In the genomic region with DNA sequence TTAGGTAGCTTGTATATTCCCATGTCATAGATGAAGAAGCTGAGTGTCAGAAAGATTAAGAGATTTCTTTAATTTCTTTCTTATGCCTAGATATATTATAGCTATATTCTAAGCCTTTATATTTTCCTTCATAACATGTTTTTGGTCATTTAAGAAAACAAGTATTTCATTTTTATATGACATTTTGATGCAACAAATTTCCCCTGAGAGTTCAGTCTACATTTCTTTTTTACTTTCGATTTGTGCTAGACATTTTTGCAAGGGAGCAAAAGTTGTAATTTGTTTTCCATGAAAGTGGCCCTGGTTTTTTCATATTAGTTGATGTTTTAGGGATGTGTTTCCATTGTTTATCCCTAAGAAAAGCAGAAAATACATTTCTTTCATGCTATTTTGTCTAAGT, we compare ENCODE assay signal across 18 cellular contexts.
DNase-seq lines count a peak whose midpoint lies in the region; ATAC-seq and TF ChIP-seq lines count a peak whose summit lies in the region.
"Had no signal": no experiment of that assay in that cellular context is flagged by ENCODE, and none has a peak within 500 bp of the region (broad histone marks: within the 10 kb centered on the region; RNA-seq: fewer than 3 reads in every experiment).

No MANE protein-coding gene starts in this region.

- H3K79me2 ChIP-seq in fibroblast of lung (ENCODE audit: control insufficient read depth, insufficient read depth, low read length): no peaks in the 10 kb centered on the region
- H3K79me2 ChIP-seq: parathyroid adenoma had no signal

- H3K4me1 ChIP-seq in fibroblast of lung (ENCODE audit: control insufficient read depth, extremely low read depth, insufficient read depth, low read length) (no peaks in the 10 kb centered on the region), thoracic aorta (ENCODE audit: control insufficient read depth in 1 of 2, low read depth in 2 of 2) (no peaks in the 10 kb centered on the region)
- no peaks in the 10 kb centered on the region for H3K4me1 ChIP-seq in effector memory CD4-positive, alpha-beta T cell (ENCODE audit: control insufficient read depth, insufficient read depth, low read length, poor library complexity, severe bottlenecking)
- H3K4me1 ChIP-seq: BE2C, heart right ventricle, parathyroid adenoma had no signal

- H3K9ac ChIP-seq in SK-N-MC (ENCODE audit: insufficient read length) (no peak overlapping the region), fibroblast of lung (ENCODE audit: insufficient read depth, low read length) (no peak overlapping the region)
- H3K9ac ChIP-seq: parathyroid adenoma had no signal

- H3K4me3 ChIP-seq in MG63 (peak overlapping the region; percentile 30), SK-N-MC (0 out of 2 replicates have a peak overlapping the region, but pooled peaks have one; percentile 4), fibroblast of lung (replicated peaks in 1 of 4; ENCODE audit: control extremely low read depth in 1 of 4, insufficient read depth in 1 of 4, low read depth in 3 of 4, low read length in 4 of 4) (peak overlapping the region in 2 of 4 experiments; percentile 13 to 18), thoracic aorta (peak overlapping the region; percentile 66)
- H3K4me3 ChIP-seq in effector memory CD4-positive, alpha-beta T cell (ENCODE audit: insufficient read depth, low read depth, low read length, poor library complexity, severe bottlenecking): no peak overlapping the region

- H3K27ac ChIP-seq in SK-N-MC: no peak overlapping the region
- H3K27ac ChIP-seq in fibroblast of lung (ENCODE audit: insufficient read depth, low read length): no peak overlapping the region
- peak overlapping the region in 1 of 2 donors; percentile 20 for H3K27ac ChIP-seq in thoracic aorta
- H3K27ac ChIP-seq in effector memory CD4-positive, alpha-beta T cell (ENCODE audit: insufficient read depth, low read length, poor library complexity, severe bottlenecking): no peak overlapping the region
- H3K27ac ChIP-seq: heart right ventricle, parathyroid adenoma had no signal

- DNase-seq in MG63: no peak
- DNase-seq in SK-N-MC (ENCODE audit: low read depth, low spot score): no peak
- peak in 1 of 2 donors; percentile 17 for DNase-seq in fibroblast of lung (ENCODE audit: low read depth in 2 of 2)
- DNase-seq in thoracic aorta (ENCODE audit: low spot score): no peak
- no peak for DNase-seq in stimulated activated CD8-positive, alpha-beta memory T cell treated with anti-CD3 and anti-CD28 coated beads, Interleukin-4, amount 100 ng/mL, for 48 hours
- no peak for DNase-seq in effector memory CD4-positive, alpha-beta T cell
- DNase-seq: activated CD4-positive, alpha-beta T cell treated with anti-CD3 and anti-CD28 coated beads for 4 hours; BE2C; endodermal cell; heart right ventricle; KG1; NCI-H187 treated with DMSO at 0.1 percent for 48 hours; SHP77 treated with DMSO at 0.1 percent for 48 hours; stimulated activated CD4-positive, alpha-beta T cell treated with anti-CD3 and anti-CD28 coated beads, Interleukin-1b, Interleukin-23, amount 100 ng/mL, for 48 hours had no signal

- ATAC-seq in thoracic aorta (ENCODE audit: insufficient number of reproducible peaks, low FRiP score, low read depth): no peak
- ATAC-seq in HG02981 (IDR thresholded peaks at IDR 0.05; ENCODE audit: unreplicated experiment): no peak
- ATAC-seq: left lobe of liver; stimulated activated effector memory CD8-positive, alpha-beta T cell treated with anti-CD3 and anti-CD28 coated beads, Interleukin-12 subunit alpha, Interleukin-12 subunit beta, amount 100 ng/mL, for 72 hours had no signal

- no peaks in the 10 kb centered on the region for H4K20me1 ChIP-seq in fibroblast of lung (ENCODE audit: control insufficient read depth, extremely low read depth, insufficient read depth, low read length)

- peak overlapping the region; percentile 8 for H2AFZ ChIP-seq in fibroblast of lung (ENCODE audit: low read length)
- H2AFZ ChIP-seq: parathyroid adenoma had no signal

- peaks cover 3% of the 10 kb centered on the region for H3K9me3 ChIP-seq in MG63
- H3K9me3 ChIP-seq in SK-N-MC (ENCODE audit: low read depth, low read length): no peaks in the 10 kb centered on the region
- H3K9me3 ChIP-seq in fibroblast of lung (ENCODE audit: control insufficient read depth, insufficient read depth, low read depth, low read length): no peaks in the 10 kb centered on the region
- no peaks in the 10 kb centered on the region for H3K9me3 ChIP-seq in thoracic aorta
- H3K9me3 ChIP-seq in effector memory CD4-positive, alpha-beta T cell (ENCODE audit: control insufficient read depth, low read length): no peaks in the 10 kb centered on the region
- H3K9me3 ChIP-seq: BE2C, heart right ventricle had no signal

- peak overlapping the region; percentile 64 for H3K4me2 ChIP-seq in fibroblast of lung (ENCODE audit: extremely low read depth, insufficient read depth, low read length)

- H3K36me3 ChIP-seq in MG63 (peaks cover 9% of the 10 kb centered on the region), SK-N-MC (ENCODE audit: insufficient read depth, low read length) (no peaks in the 10 kb centered on the region), fibroblast of lung (ENCODE audit: control insufficient read depth, insufficient read depth, low read length) (no peaks in the 10 kb centered on the region), thoracic aorta (no peaks in the 10 kb centered on the region)
- no peaks in the 10 kb centered on the region for H3K36me3 ChIP-seq in effector memory CD4-positive, alpha-beta T cell (ENCODE audit: control insufficient read depth, insufficient read depth, low read length)
- H3K36me3 ChIP-seq: BE2C, heart right ventricle had no signal

- H3K27me3 ChIP-seq in MG63 (no peaks in the 10 kb centered on the region), fibroblast of lung (ENCODE audit: control insufficient read depth, insufficient read depth, low read length) (no peaks in the 10 kb centered on the region), thoracic aorta (replicated peaks; ENCODE audit: insufficient read depth) (no peaks in the 10 kb centered on the region)
- H3K27me3 ChIP-seq in effector memory CD4-positive, alpha-beta T cell (replicated peaks; ENCODE audit: control insufficient read depth, insufficient read depth, low read length, poor library complexity, severe bottlenecking): no peaks in the 10 kb centered on the region
- H3K27me3 ChIP-seq: BE2C, heart right ventricle had no signal

- TF ChIP-seq CTCF in fibroblast of lung (conservative IDR thresholded peaks at IDR 0.05 in 1 of 2, IDR thresholded peaks at IDR 0.05 in 1 of 2; ENCODE audit: low read depth in 1 of 2, low read length in 2 of 2): no peak
- TF ChIP-seq CTCF in thoracic aorta (IDR thresholded peaks at IDR 0.05): no peak
